ENCODE assay signal across 1 cellular context in the genomic region with DNA sequence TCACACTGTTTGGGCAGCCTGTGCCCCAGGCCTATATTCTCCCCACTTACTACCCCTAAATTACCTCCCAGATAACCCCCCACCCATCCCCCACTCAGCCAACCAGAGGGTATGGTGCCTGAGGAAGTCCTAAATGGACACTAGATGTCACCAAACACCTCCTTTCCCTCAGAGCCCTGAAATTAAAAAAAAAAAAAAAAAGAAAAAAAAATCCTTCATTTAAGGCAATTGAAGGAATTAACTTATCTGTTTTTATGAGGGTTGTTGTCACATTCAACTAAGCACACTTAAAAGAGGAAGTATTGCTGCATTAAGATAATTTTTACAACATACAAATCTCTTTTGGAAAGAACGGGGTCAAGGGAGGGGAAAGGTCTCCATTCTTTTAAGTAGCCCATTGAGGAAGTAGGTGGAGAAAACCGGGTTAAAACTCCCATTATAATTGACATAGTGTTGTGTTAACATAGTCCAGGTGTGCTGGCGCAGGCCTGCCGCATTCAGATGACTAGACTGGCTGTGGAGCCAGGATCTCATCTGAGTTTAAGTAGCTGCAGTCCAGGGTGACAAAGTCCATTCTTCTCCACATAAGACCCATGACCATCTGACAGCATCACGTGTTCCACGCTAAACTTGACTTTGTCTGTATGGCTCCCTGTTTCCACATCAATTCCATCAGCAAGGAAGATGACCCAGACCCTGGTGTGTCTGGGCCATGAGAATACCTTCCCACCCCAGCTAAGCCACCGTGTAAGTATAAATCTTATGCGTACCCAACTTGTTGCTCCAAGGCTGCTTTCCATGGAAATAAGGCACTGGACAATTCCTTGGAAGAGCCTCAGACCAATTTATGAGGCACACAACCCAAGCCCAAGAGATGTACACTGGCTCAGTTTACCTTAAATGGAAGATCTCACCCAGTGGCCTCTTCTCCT.
TF ChIP-seq lines count a peak whose summit lies in the region.

No MANE protein-coding gene starts in this region.

TF ChIP-seq in HepG2, 621 proteins besides CTCF, POLR2A, EP300 and RAD21 (continued from another document and continues in another):
- TF ChIP-seq ZNF687 (CRISPR knock-in tag; IDR thresholded peaks at IDR 0.05) = no peak
- no peak for TF ChIP-seq ZNF660 (CRISPR knock-in tag; IDR thresholded peaks at IDR 0.05; ENCODE audit: borderline replicate concordance, low read depth)
- no peak for TF ChIP-seq DMAP1 (CRISPR knock-in tag; IDR thresholded peaks at IDR 0.05)
- TF ChIP-seq EZH2 (conservative IDR thresholded peaks at IDR 0.05; ENCODE audit: low read depth, low read length) = no peak
- TF ChIP-seq ZNF282 (IDR thresholded peaks at IDR 0.05; ENCODE audit: partially characterized antibody) = no peak
- no peak for TF ChIP-seq SRSF1 (optimal IDR thresholded peaks at IDR 0.05; ENCODE audit: low read depth, low read length)
- TF ChIP-seq ZNF784 (CRISPR knock-in tag; IDR thresholded peaks at IDR 0.05; ENCODE audit: borderline replicate concordance) = no peak
- peak; percentile 93 for TF ChIP-seq SKI (IDR thresholded peaks at IDR 0.05; ENCODE audit: partially characterized antibody)
- TF ChIP-seq, protein P1, sequence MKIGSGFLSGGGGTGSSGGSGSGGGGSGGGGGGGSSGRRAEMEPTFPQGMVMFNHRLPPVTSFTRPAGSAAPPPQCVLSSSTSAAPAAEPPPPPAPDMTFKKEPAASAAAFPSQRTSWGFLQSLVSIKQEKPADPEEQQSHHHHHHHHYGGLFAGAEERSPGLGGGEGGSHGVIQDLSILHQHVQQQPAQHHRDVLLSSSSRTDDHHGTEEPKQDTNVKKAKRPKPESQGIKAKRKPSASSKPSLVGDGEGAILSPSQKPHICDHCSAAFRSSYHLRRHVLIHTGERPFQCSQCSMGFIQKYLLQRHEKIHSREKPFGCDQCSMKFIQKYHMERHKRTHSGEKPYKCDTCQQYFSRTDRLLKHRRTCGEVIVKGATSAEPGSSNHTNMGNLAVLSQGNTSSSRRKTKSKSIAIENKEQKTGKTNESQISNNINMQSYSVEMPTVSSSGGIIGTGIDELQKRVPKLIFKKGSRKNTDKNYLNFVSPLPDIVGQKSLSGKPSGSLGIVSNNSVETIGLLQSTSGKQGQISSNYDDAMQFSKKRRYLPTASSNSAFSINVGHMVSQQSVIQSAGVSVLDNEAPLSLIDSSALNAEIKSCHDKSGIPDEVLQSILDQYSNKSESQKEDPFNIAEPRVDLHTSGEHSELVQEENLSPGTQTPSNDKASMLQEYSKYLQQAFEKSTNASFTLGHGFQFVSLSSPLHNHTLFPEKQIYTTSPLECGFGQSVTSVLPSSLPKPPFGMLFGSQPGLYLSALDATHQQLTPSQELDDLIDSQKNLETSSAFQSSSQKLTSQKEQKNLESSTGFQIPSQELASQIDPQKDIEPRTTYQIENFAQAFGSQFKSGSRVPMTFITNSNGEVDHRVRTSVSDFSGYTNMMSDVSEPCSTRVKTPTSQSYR (CRISPR knock-in tag; IDR thresholded peaks at IDR 0.05; ENCODE audit: borderline replicate concordance) = peak; percentile 89
- TF ChIP-seq DNMT3B (CRISPR knock-in tag; conservative IDR thresholded peaks at IDR 0.05) = no peak
- no peak for TF ChIP-seq SALL1 (CRISPR knock-in tag; IDR thresholded peaks at IDR 0.05)
- TF ChIP-seq SP4 (CRISPR knock-in tag; IDR thresholded peaks at IDR 0.05) = no peak
- no peak for TF ChIP-seq DPF2 (CRISPR knock-in tag; IDR thresholded peaks at IDR 0.05; ENCODE audit: borderline replicate concordance, low read depth)
- TF ChIP-seq ZSCAN29 (CRISPR knock-in tag; conservative IDR thresholded peaks at IDR 0.05) = no peak
- no peak for TF ChIP-seq MIXL1 (CRISPR knock-in tag; IDR thresholded peaks at IDR 0.05)
- TF ChIP-seq ZNF224 (CRISPR knock-in tag; IDR thresholded peaks at IDR 0.05) = no peak
- TF ChIP-seq HOXA9 (CRISPR knock-in tag; IDR thresholded peaks at IDR 0.05; ENCODE audit: borderline replicate concordance) = no peak
- TF ChIP-seq, protein P2, sequence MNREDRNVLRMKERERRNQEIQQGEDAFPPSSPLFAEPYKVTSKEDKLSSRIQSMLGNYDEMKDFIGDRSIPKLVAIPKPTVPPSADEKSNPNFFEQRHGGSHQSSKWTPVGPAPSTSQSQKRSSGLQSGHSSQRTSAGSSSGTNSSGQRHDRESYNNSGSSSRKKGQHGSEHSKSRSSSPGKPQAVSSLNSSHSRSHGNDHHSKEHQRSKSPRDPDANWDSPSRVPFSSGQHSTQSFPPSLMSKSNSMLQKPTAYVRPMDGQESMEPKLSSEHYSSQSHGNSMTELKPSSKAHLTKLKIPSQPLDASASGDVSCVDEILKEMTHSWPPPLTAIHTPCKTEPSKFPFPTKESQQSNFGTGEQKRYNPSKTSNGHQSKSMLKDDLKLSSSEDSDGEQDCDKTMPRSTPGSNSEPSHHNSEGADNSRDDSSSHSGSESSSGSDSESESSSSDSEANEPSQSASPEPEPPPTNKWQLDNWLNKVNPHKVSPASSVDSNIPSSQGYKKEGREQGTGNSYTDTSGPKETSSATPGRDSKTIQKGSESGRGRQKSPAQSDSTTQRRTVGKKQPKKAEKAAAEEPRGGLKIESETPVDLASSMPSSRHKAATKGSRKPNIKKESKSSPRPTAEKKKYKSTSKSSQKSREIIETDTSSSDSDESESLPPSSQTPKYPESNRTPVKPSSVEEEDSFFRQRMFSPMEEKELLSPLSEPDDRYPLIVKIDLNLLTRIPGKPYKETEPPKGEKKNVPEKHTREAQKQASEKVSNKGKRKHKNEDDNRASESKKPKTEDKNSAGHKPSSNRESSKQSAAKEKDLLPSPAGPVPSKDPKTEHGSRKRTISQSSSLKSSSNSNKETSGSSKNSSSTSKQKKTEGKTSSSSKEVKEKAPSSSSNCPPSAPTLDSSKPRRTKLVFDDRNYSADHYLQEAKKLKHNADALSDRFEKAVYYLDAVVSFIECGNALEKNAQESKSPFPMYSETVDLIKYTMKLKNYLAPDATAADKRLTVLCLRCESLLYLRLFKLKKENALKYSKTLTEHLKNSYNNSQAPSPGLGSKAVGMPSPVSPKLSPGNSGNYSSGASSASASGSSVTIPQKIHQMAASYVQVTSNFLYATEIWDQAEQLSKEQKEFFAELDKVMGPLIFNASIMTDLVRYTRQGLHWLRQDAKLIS (CRISPR knock-in tag; IDR thresholded peaks at IDR 0.05) = no peak
- no peak for TF ChIP-seq ZNF709 (CRISPR knock-in tag; IDR thresholded peaks at IDR 0.05)
- TF ChIP-seq ZNF546 (CRISPR knock-in tag; conservative IDR thresholded peaks at IDR 0.05) = no peak
- peak; percentile 87 for TF ChIP-seq PRPF4 (IDR thresholded peaks at IDR 0.05; ENCODE audit: low read depth, low read length, poor library complexity, severe bottlenecking)
- TF ChIP-seq ZBTB49 (CRISPR knock-in tag; IDR thresholded peaks at IDR 0.05; ENCODE audit: borderline replicate concordance) = no peak
- TF ChIP-seq, protein P3, sequence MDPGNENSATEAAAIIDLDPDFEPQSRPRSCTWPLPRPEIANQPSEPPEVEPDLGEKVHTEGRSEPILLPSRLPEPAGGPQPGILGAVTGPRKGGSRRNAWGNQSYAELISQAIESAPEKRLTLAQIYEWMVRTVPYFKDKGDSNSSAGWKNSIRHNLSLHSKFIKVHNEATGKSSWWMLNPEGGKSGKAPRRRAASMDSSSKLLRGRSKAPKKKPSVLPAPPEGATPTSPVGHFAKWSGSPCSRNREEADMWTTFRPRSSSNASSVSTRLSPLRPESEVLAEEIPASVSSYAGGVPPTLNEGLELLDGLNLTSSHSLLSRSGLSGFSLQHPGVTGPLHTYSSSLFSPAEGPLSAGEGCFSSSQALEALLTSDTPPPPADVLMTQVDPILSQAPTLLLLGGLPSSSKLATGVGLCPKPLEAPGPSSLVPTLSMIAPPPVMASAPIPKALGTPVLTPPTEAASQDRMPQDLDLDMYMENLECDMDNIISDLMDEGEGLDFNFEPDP (CRISPR knock-in tag; conservative IDR thresholded peaks at IDR 0.05) = no peak
- no peak for TF ChIP-seq GMEB1 (CRISPR knock-in tag; IDR thresholded peaks at IDR 0.05; ENCODE audit: borderline replicate concordance)
- no peak for TF ChIP-seq ZFP36 (IDR thresholded peaks at IDR 0.05; ENCODE audit: borderline replicate concordance, low read depth, low read length, partially characterized antibody)
- TF ChIP-seq TEF (CRISPR knock-in tag; IDR thresholded peaks at IDR 0.05) = no peak
- TF ChIP-seq, protein P4, sequence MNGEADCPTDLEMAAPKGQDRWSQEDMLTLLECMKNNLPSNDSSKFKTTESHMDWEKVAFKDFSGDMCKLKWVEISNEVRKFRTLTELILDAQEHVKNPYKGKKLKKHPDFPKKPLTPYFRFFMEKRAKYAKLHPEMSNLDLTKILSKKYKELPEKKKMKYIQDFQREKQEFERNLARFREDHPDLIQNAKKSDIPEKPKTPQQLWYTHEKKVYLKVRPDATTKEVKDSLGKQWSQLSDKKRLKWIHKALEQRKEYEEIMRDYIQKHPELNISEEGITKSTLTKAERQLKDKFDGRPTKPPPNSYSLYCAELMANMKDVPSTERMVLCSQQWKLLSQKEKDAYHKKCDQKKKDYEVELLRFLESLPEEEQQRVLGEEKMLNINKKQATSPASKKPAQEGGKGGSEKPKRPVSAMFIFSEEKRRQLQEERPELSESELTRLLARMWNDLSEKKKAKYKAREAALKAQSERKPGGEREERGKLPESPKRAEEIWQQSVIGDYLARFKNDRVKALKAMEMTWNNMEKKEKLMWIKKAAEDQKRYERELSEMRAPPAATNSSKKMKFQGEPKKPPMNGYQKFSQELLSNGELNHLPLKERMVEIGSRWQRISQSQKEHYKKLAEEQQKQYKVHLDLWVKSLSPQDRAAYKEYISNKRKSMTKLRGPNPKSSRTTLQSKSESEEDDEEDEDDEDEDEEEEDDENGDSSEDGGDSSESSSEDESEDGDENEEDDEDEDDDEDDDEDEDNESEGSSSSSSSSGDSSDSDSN (CRISPR knock-in tag; IDR thresholded peaks at IDR 0.05) = no peak
